Comparison of ENCODE assay signal across 8 cellular contexts in genomic region chr3:52533623-52534280, GRCh38. TPM values are rescaled to one million over a fixed set of nuclear protein-coding genes. Genes with fewer than 3 reads are reported as not detected.
DNase-seq lines count a peak whose midpoint lies in the region; ATAC-seq and TF ChIP-seq lines count a peak whose summit lies in the region.

TSS of gene NT5DC2 (minus strand) at chr3:52533857. CDS start at chr3:52533737, 120 bp downstream.

- no peaks in the 10 kb centered on the region; the same call in 1 of the 2 replicates for H3K36me3 ChIP-seq in ES-I3 (ENCODE audit: insufficient read depth, low read length)
- H3K36me3 ChIP-seq in lung (ENCODE audit: control insufficient read depth in 2 of 2, insufficient read depth in 2 of 2, low read length in 2 of 2) = no peaks in the 10 kb centered on the region

- H3K27me3 ChIP-seq in lung (ENCODE audit: control insufficient read depth, insufficient read depth) = no peaks in the 10 kb centered on the region

- H3K9me3 ChIP-seq in ES-I3 (ENCODE audit: control insufficient read depth, insufficient read depth, low read length) (no peaks in the 10 kb centered on the region), lung (ENCODE audit: control insufficient read depth in 2 of 2, insufficient read depth in 1 of 2, low read length in 1 of 2) (no peaks in the 10 kb centered on the region)

- H3K4me1 ChIP-seq in ES-I3 (ENCODE audit: insufficient read depth, low read length) (peaks cover 12% of the 10 kb centered on the region), lung (ENCODE audit: control insufficient read depth in 2 of 2, insufficient read depth in 2 of 2, low read length in 2 of 2) (peaks cover 23 to 24% of the 10 kb centered on the region in 2 donors)

- peak within 1 kb of the TSS; percentile 70 for H3K9ac ChIP-seq in ES-I3 (ENCODE audit: low read depth, low read length)

- 2 to 8% methylated on average over 11 to 91 of the region's 91 CpGs for WGBS in lung, 2 donors

- H3K27ac ChIP-seq in lung (ENCODE audit: low read depth in 1 of 2, low read length in 1 of 2) = peak within 1 kb of the TSS; percentile 37 to 54

- peak; percentile 22 for ATAC-seq in lung (ENCODE audit: insufficient read depth, low FRiP score)

- DNase-seq in HEK293T (ENCODE audit: extremely low spot score) = peak; percentile 87
- peak; percentile 73 for DNase-seq in NCI-H345 (lab: John Stamatoyannopoulos, UW)
- peak; percentile 64 to 65 for DNase-seq in activated CD4-positive, alpha-beta T cell treated with anti-CD3 and anti-CD28 coated beads, Interleukin-2, amount 50 U/mL, for 48 hours
- DNase-seq in effector CD4-positive, alpha-beta T cell = peak; percentile 45
- DNase-seq in lung (ENCODE audit: low spot score) = no peak
- DNase-seq in stimulated activated CD4-positive, alpha-beta T cell treated with anti-CD3 and anti-CD28 coated beads, TNF-alpha, amount 100 ng/mL, for 24 hours (ENCODE audit: low read depth in 3 of 3) = peak; percentile 22 to 68 (median 26)
- no peak for DNase-seq in KG1 (lab: John Stamatoyannopoulos, UW)

- CTCF ChIA-PET in HEK293T (lab: Yijun Ruan, JAX) = no interaction called here

- peak within 1 kb of the TSS; percentile 57 for H3K4me3 ChIP-seq in lung

- POLR2A ChIA-PET in HEK293T (lab: Yijun Ruan, JAX) = no interaction called here

- TF ChIP-seq CTCF in lung (IDR thresholded peaks at IDR 0.05; ENCODE audit: control extremely low read depth, extremely low read depth) = no peak

TF ChIP-seq in HEK293T, 16 proteins besides CTCF, POLR2A, EP300 and RAD21:
- TF ChIP-seq TARDBP (IDR thresholded peaks at IDR 0.05) (no peak), HDGF (IDR thresholded peaks at IDR 0.05; ENCODE audit: borderline replicate concordance) (no peak), FOXA1 (IDR thresholded peaks at IDR 0.05) (no peak), ARNT (IDR thresholded peaks at IDR 0.05) (0 out of 2 replicates have a peak, but pooled peaks have one; percentile 41), CTBP1 (IDR thresholded peaks at IDR 0.05; ENCODE audit: borderline replicate concordance) (no peak), NFRKB (IDR thresholded peaks at IDR 0.05) (no peak), ZNF384 (IDR thresholded peaks at IDR 0.05) (no peak), SP1 (IDR thresholded peaks at IDR 0.05) (no peak), SUZ12 (IDR thresholded peaks at IDR 0.05) (no peak), PKNOX1 (IDR thresholded peaks at IDR 0.05) (no peak), FOXK2 (IDR thresholded peaks at IDR 0.05) (no peak), LEF1 (IDR thresholded peaks at IDR 0.05; ENCODE audit: borderline replicate concordance) (0 out of 2 replicates have a peak, but pooled peaks have one; percentile 39), ELF4 (IDR thresholded peaks at IDR 0.05) (no peak), FOXM1 (IDR thresholded peaks at IDR 0.05; ENCODE audit: borderline replicate concordance) (peak; percentile 91; the same call in 1 of the 2 replicates), L3MBTL2 (conservative IDR thresholded peaks at IDR 0.05) (0 out of 2 replicates have a peak, but pooled peaks have one; percentile 28)

RNA-seq across cellular contexts. Expression of gene NT5DC2, which starts in this region (rescaled TPM):
- total RNA-seq in lung = 10 to 100 TPM; 32.7 to 85.6 TPM
- 10 to 100 TPM; 50.0 to 52.5 TPM for polyA plus RNA-seq in lung

Comparison
In these comparisons a context has a peak if more than half of its experiments do, and no peak if none do; other contexts are left out.
1. DNase-seq: peak in HEK293T (single experiment), NCI-H345 (single experiment), activated CD4-positive, alpha-beta T cell treated with anti-CD3 and anti-CD28 coated beads, Interleukin-2, amount 50 U/mL, for 48 hours (2 of 2), effector CD4-positive, alpha-beta T cell (single experiment) and stimulated activated CD4-positive, alpha-beta T cell treated with anti-CD3 and anti-CD28 coated beads, TNF-alpha, amount 100 ng/mL, for 24 hours (3 of 3); none in lung (single experiment) and KG1 (single experiment).